10 cellular contexts compared by ENCODE assay signal in the genomic region with DNA sequence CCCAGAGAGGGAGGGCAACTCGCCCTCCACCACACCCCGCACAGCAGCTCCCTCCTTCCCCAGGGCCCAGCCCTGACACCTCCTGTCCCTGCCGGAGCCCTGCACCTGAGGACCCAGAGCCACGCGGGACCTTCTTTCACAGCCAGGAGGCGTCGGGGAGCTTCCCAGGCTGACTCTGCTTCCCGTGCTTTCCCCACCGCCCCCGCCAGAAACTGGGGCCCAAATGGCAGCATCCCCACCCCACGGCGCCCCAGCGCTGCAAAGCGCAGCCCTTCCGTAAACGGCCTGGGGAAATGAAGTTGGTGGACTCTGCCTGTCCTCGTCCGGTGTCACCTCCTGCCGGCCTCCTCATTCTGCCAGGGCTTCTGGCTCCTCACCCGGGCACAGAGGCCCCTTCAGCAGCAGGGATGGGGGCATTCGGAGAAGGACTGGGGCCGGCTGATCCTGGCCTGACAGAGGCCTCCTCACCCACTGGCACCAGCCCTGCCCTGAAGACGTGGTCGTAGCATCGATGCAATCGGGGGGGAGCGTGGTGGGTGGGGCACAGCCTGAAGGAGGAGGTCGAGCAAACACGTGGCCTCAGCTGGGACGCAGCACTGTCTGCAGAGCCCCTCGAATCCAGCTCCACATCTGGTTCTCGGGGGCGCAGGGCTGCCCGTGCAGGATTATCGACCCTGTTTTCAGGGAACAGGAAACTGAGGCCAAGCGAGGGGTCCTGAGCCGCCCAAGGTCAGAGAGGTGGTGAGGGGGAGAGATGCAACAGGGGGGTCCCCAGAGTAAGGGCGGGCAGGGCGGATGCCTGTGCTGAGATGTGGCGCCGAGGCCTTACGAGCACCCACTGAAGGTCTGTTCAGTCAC.
A peak's percentile ranks its signal among the peaks of the same experiment; 100 is the strongest.
DNase-seq lines count a peak whose midpoint lies in the region; TF ChIP-seq lines count a peak whose summit lies in the region.
"Had no signal": no experiment of that assay in that cellular context is flagged by ENCODE, and none has a peak within 500 bp of the region (broad histone marks: within the 10 kb centered on the region; RNA-seq: fewer than 3 reads in every experiment).

No MANE protein-coding gene starts in this region.

- H3K27ac Mint-ChIP-seq in chondrocyte (ENCODE audit: unreplicated experiment): no peak overlapping the region
- no peak overlapping the region for H3K27ac Mint-ChIP-seq in nephron progenitor cell

- no peak for DNase-seq in GM10266 (ENCODE audit: extremely low spot score)
- DNase-seq in HT-29 (ENCODE audit: low spot score): peak; percentile 29
- no peak for DNase-seq in chondrocyte (ENCODE audit: low spot score)
- DNase-seq in nephron progenitor cell: no peak
- no peak for DNase-seq in NCI-H1930 (lab: John Stamatoyannopoulos, UW)
- DNase-seq in globus pallidus (ENCODE audit: low spot score): no peak
- no peak for DNase-seq in DMS153 (lab: John Stamatoyannopoulos, UW)
- DNase-seq: activated T-cell treated with anti-CD3 and anti-CD28 coated beads, Interleukin-2, amount 50 U/mL, for 4 hours; NCI-H2171 had no signal

- H3K27me3 Mint-ChIP-seq in chondrocyte (ENCODE audit: low read depth): no peaks in the 10 kb centered on the region
- H3K27me3 Mint-ChIP-seq in nephron progenitor cell (ENCODE audit: low read depth, poor library complexity): peaks cover 26% of the 10 kb centered on the region

- H3K36me3 Mint-ChIP-seq in chondrocyte (ENCODE audit: low read depth) (no peaks in the 10 kb centered on the region), nephron progenitor cell (ENCODE audit: low read depth) (no peaks in the 10 kb centered on the region)

- H3K4me3 Mint-ChIP-seq in chondrocyte (ENCODE audit: unreplicated experiment) (no peak overlapping the region), nephron progenitor cell (no peak overlapping the region)
- H3K4me3 Mint-ChIP-seq: activated T-cell treated with anti-CD3 and anti-CD28 coated beads, Interleukin-2, amount 50 U/mL, for 4 hours; neural crest cell had no signal

- peak; percentile 44 for TF ChIP-seq CTCF in GM10266 (IDR thresholded peaks at IDR 0.05; ENCODE audit: control insufficient read depth, insufficient read depth, low read depth, missing control alignments)
- TF ChIP-seq CTCF in chondrocyte (IDR thresholded peaks at IDR 0.05): peak; percentile 49
- peak; percentile 8 for TF ChIP-seq CTCF in nephron progenitor cell (IDR thresholded peaks at IDR 0.05)

- H3K9me3 Mint-ChIP-seq in chondrocyte (ENCODE audit: low read depth) (peaks cover 6% of the 10 kb centered on the region), nephron progenitor cell (peaks cover 12% of the 10 kb centered on the region)
- H3K9me3 Mint-ChIP-seq: activated T-cell treated with anti-CD3 and anti-CD28 coated beads, Interleukin-2, amount 50 U/mL, for 4 hours had no signal

- peaks cover 16% of the 10 kb centered on the region for H3K4me1 Mint-ChIP-seq in chondrocyte (ENCODE audit: low read depth)
- H3K4me1 Mint-ChIP-seq in nephron progenitor cell: peaks cover 50% of the 10 kb centered on the region
